1 cellular context compared by ENCODE assay signal in the genomic region with DNA sequence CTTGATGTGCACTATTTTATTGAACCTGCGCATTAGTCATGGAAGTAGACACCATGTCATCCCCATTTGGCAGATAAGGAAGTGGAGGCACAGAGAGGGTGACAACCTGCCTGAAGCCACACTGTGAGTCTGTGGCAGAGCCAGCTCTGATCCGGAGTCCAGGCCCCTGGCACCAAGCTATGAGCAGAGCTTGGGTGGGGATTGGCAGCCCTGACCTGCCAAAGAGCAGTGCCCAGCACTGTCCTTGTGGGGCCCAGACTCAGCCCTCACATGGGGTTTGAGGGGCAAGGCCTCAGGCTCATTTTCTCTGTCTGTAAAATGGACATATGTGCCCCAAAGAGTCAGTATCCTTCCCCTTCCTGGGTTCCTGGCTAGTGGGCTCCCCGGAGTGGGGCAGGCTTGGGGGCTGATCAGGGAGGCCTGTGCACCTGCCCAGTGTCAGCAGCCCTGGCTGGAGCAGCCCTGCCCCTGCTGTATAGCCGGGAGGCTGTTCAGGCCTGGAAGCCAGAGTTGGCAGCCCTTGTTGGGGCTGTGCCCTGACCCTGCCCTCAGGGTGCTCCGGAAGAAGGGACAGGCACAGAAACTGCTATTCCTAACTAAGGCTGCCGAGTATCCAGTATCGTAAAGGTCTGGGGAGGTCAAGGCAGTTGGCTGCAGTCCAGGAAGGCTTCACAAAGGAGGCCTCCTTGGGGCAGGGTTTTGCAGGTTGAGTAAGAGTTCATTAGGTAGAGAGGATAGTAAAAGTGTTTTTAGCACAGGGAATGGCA.
TF ChIP-seq lines count a peak whose summit lies in the region.

No MANE protein-coding gene starts in this region.

TF ChIP-seq in SK-N-SH, 30 proteins besides CTCF, POLR2A, EP300 and RAD21 (continued from another document):
- no peak for TF ChIP-seq RXRA (IDR thresholded peaks at IDR 0.05; ENCODE audit: borderline replicate concordance, low read depth)
